Comparison of ENCODE assay signal across 9 cellular contexts in genomic region chr9:124869986-124870560, GRCh38. TPM values are rescaled to one million over a fixed set of nuclear protein-coding genes. Genes with fewer than 3 reads are reported as not detected.
DNase-seq lines count a peak whose midpoint lies in the region; ATAC-seq, FAIRE-seq and TF ChIP-seq lines count a peak whose summit lies in the region.
"Had no signal": no experiment of that assay in that cellular context is flagged by ENCODE, and none has a peak within 500 bp of the region (broad histone marks: within the 10 kb centered on the region; RNA-seq: fewer than 3 reads in every experiment).

No MANE protein-coding gene starts in this region.

- peak overlapping the region; percentile 84 for H3K4me2 ChIP-seq in HCT116 (ENCODE audit: low read length)

- peak overlapping the region; percentile 98 for H3K9ac ChIP-seq in HCT116 (ENCODE audit: low read length)

- TF ChIP-seq CTCF in HCT116 (IDR thresholded peaks at IDR 0.05 in 2 of 3, conservative IDR thresholded peaks at IDR 0.05 in 1 of 3; ENCODE audit: borderline replicate concordance in 1 of 3, insufficient read depth in 1 of 3, low read depth in 2 of 3, low read length in 2 of 3) (no peak), fibroblast of pulmonary artery (IDR thresholded peaks at IDR 0.05; ENCODE audit: low read length, missing control alignments) (no peak), prostate gland (IDR thresholded peaks at IDR 0.05) (no peak)

- 8% methylated on average over 12 of the region's 12 CpGs for WGBS in prostate gland

- H3K27ac ChIP-seq in HCT116 (ENCODE audit: low read depth, low read length), result peak overlapping the region; percentile 96
- H3K27ac ChIP-seq in prostate gland, result peak overlapping the region; percentile 87

- POLR2A ChIA-PET in HCT116 (lab: Charles Lee), result no interaction called here

- H3K9me3 ChIP-seq in HCT116 (ENCODE audit: control insufficient read depth in 1 of 2, insufficient read depth in 1 of 2, low read depth in 1 of 2, low read length in 2 of 2) (no peaks in the 10 kb centered on the region), prostate gland (no peaks in the 10 kb centered on the region)

- H2AFZ ChIP-seq in HCT116 (ENCODE audit: low read depth, low read length, poor library complexity, severe bottlenecking), result no peak overlapping the region

- DNase-seq in GM12891 (ENCODE audit: insufficient read length, low spot score), result no peak
- no peak for DNase-seq in HCT116 (ENCODE audit: low read depth, low spot score)
- DNase-seq in NK-92 treated with Interleukin-12 subunit alpha and Interleukin-12 subunit beta, amount 100 ng/mL, for 24 hours (lab: John Stamatoyannopoulos, UW), result peak; percentile 82
- peak; percentile 85 for DNase-seq in activated T-cell treated with anti-CD3 and anti-CD28 coated beads, Interleukin-2, amount 50 U/mL, for 1 hour
- DNase-seq in fibroblast of pulmonary artery (ENCODE audit: low read depth), result peak; percentile 48
- no peak for DNase-seq in prostate gland (ENCODE audit: low spot score)
- peak; percentile 67 for DNase-seq in ureter (ENCODE audit: low spot score)

- no peaks in the 10 kb centered on the region for H3K27me3 ChIP-seq in HCT116 (ENCODE audit: insufficient read depth, low read length)
- no peaks in the 10 kb centered on the region for H3K27me3 ChIP-seq in prostate gland (replicated peaks; ENCODE audit: insufficient read depth)

- peaks cover 19 to 48% of the 10 kb centered on the region in 2 experiments for H3K4me1 ChIP-seq in HCT116 (ENCODE audit: control insufficient read depth in 1 of 2, insufficient read depth in 2 of 2, low read length in 2 of 2)
- H3K4me1 ChIP-seq in prostate gland (replicated peaks), result peaks cover 11% of the 10 kb centered on the region

- ATAC-seq in HCT116, result no peak
- no peak for ATAC-seq in HG02763 (IDR thresholded peaks at IDR 0.05; ENCODE audit: unreplicated experiment)

- peaks cover 81% of the 10 kb centered on the region for H3K79me2 ChIP-seq in HCT116 (ENCODE audit: insufficient read depth, low read length)

- H4K20me1 ChIP-seq in HCT116 (ENCODE audit: insufficient read depth), result peaks cover 17% of the 10 kb centered on the region; the same call in 1 of the 2 replicates

- peak overlapping the region; percentile 91 to 94 for H3K4me3 ChIP-seq in HCT116 (replicated peaks in 1 of 2; ENCODE audit: low read depth in 1 of 2, low read length in 2 of 2)
- H3K4me3 ChIP-seq in fibroblast of pulmonary artery (replicated peaks; ENCODE audit: low read depth, low read length), result peak overlapping the region; percentile 94
- H3K4me3 ChIP-seq in prostate gland, result peak overlapping the region; percentile 96 to 98

- no peak for TF ChIP-seq RAD21 in HCT116 (IDR thresholded peaks at IDR 0.05; ENCODE audit: low read depth)

- TF ChIP-seq POLR2A in GM12891 (IDR thresholded peaks at IDR 0.05; ENCODE audit: low read depth, low read length) (peak; percentile 71; the same call in 1 of the 2 replicates), HCT116 (IDR thresholded peaks at IDR 0.05; ENCODE audit: borderline replicate concordance, extremely low read depth, insufficient read depth, insufficient read length) (no peak), prostate gland (IDR thresholded peaks at IDR 0.05) (peak; percentile 13)

- no peaks in the 10 kb centered on the region for H3K9me2 ChIP-seq in HCT116 (ENCODE audit: insufficient read depth)

- H3K36me3 ChIP-seq in HCT116 (ENCODE audit: control insufficient read depth in 1 of 2, insufficient read depth in 2 of 2, low read length in 2 of 2) (peaks cover 7 to 29% of the 10 kb centered on the region in 2 experiments; a peak in 2 of 4 replicates), prostate gland (no peaks in the 10 kb centered on the region)

- intact Hi-C loops in HCT116 (cut with micrococcal nuclease) (no loop called here), prostate gland (cut with DNase I) (loop anchor here (10.0 kb wide), 1 partner anchor 75 kb away; the partner anchor contains the start of gene GOLGA1)

- peak; percentile 31 for FAIRE-seq in GM12891 (lab: Jason Lieb, UNC)

- BruUV-seq in HCT116 (replicated peaks; lab: Mats Ljungman, UMichigan), result TSS peak; percentile 59

- CTCF ChIA-PET in HCT116 (lab: Charles Lee), result no interaction called here

- RAD21 ChIA-PET in HCT116 (lab: Charles Lee; ENCODE audit: low non-redundant PET in 1 of 2, low total read pairs in 2 of 2, uncharacterized antibody in 2 of 2, unreplicated experiment in 2 of 2), result no interaction called here

TF ChIP-seq in GM12891, 5 proteins besides CTCF, POLR2A, EP300 and RAD21:
- TF ChIP-seq PAX5 (IDR thresholded peaks at IDR 0.05; ENCODE audit: insufficient read depth, low read length, severe bottlenecking) (no peak), TAF1 (IDR thresholded peaks at IDR 0.05; ENCODE audit: low read depth, low read length) (peak; percentile 60), POLR2AphosphoS5 (IDR thresholded peaks at IDR 0.05; ENCODE audit: low read depth, low read length) (peak; percentile 78), POU2F2 (IDR thresholded peaks at IDR 0.05; ENCODE audit: low read depth, low read length) (peak; percentile 95), SPI1 (IDR thresholded peaks at IDR 0.05; ENCODE audit: low read depth, low read length) (0 out of 2 replicates have a peak, but pooled peaks have one; percentile 0)
TF ChIP-seq in GM12891: peak in this region for 4.

TF ChIP-seq in HCT116, 20 proteins besides CTCF, POLR2A, EP300 and RAD21:
- TF ChIP-seq MAX (IDR thresholded peaks at IDR 0.05), result no peak
- no peak for TF ChIP-seq SRF (IDR thresholded peaks at IDR 0.05; ENCODE audit: low read depth)
- TF ChIP-seq TCF7L2 (IDR thresholded peaks at IDR 0.05; ENCODE audit: borderline replicate concordance, extremely low read depth, insufficient read depth, insufficient read length), result no peak

RNA-seq across cellular contexts. Expression of gene ARPC5L, which starts 8.1 kb away (rescaled TPM):
- 82.0 TPM for polyA plus RNA-seq in GM12891 (2012; ENCODE audit: low read depth, missing spikeins)
- total RNA-seq in HCT116 (2021; ENCODE audit: unreplicated experiment) (50.0 TPM), prostate gland (10 to 100 TPM; 27.8 to 41.1 TPM), ureter (36.5 TPM)
- polyA plus RNA-seq in HCT116 (2012), result 41.9 and 42.2 TPM in 2 replicates

RNA-seq across cellular contexts. Expression of gene RPL35, which starts 8.3 kb away (rescaled TPM):
- 5,793 TPM for polyA plus RNA-seq in GM12891 (2012; ENCODE audit: low read depth, missing spikeins)
- total RNA-seq in HCT116 (2021; ENCODE audit: unreplicated experiment), result 1,754 TPM
- 2,813 and 3,271 TPM in 2 replicates for polyA plus RNA-seq in HCT116 (2012)
- total RNA-seq in prostate gland, result 1,000 to 10,000 TPM; 1,539 to 2,854 TPM
- total RNA-seq in ureter, result 1,601 TPM

RNA-seq across cellular contexts. Expression of gene WDR38, which starts 16.8 kb away (rescaled TPM):
- polyA plus RNA-seq in GM12891 (2012; ENCODE audit: low read depth, missing spikeins), result not detected
- total RNA-seq in HCT116 (2021; ENCODE audit: unreplicated experiment) (not detected), prostate gland (not detected), ureter (not detected)
- polyA plus RNA-seq in HCT116 (2012), result not detected in 2 replicates
- total RNA-seq: myocyte had no signal

Comparison
In these comparisons a context has a peak if more than half of its experiments do, and no peak if none do; other contexts are left out.
1. DNase-seq: peak in NK-92 treated with Interleukin-12 subunit alpha and Interleukin-12 subunit beta, amount 100 ng/mL, for 24 hours (single experiment), activated T-cell treated with anti-CD3 and anti-CD28 coated beads, Interleukin-2, amount 50 U/mL, for 1 hour (single experiment), fibroblast of pulmonary artery (single experiment) and ureter (single experiment); none in GM12891 (single experiment), HCT116 (single experiment) and prostate gland (single experiment).
2. Peak in every context shown above with its lines, with median percentiles within 50 percentile points of each other: H3K4me3 ChIP-seq.